Comparison of ENCODE assay signal across 1 cellular context in genomic region chr20:57465486-57465885, GRCh38.
TF ChIP-seq lines count a peak whose summit lies in the region.

No MANE protein-coding gene starts in this region.

TF ChIP-seq in HepG2, 621 proteins besides CTCF, POLR2A, EP300 and RAD21 (continued from another document):
- TF ChIP-seq, protein P1, sequence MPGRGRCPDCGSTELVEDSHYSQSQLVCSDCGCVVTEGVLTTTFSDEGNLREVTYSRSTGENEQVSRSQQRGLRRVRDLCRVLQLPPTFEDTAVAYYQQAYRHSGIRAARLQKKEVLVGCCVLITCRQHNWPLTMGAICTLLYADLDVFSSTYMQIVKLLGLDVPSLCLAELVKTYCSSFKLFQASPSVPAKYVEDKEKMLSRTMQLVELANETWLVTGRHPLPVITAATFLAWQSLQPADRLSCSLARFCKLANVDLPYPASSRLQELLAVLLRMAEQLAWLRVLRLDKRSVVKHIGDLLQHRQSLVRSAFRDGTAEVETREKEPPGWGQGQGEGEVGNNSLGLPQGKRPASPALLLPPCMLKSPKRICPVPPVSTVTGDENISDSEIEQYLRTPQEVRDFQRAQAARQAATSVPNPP (CRISPR knock-in tag; IDR thresholded peaks at IDR 0.05) = no peak
- TF ChIP-seq ZNF253 (CRISPR knock-in tag; IDR thresholded peaks at IDR 0.05; ENCODE audit: borderline replicate concordance) (no peak), HES4 (CRISPR knock-in tag; IDR thresholded peaks at IDR 0.05; ENCODE audit: borderline replicate concordance) (0 out of 2 replicates have a peak, but pooled peaks have one; percentile 13)
